In genomic region chr6:26214826-26215199, GRCh38 we compare ENCODE assay signal across 1 cellular context.
TF ChIP-seq lines count a peak whose summit lies in the region.

No MANE protein-coding gene starts in this region.

TF ChIP-seq in HepG2, 621 proteins besides CTCF, POLR2A, EP300 and RAD21 (continued from another document):
- TF ChIP-seq, protein P1, sequence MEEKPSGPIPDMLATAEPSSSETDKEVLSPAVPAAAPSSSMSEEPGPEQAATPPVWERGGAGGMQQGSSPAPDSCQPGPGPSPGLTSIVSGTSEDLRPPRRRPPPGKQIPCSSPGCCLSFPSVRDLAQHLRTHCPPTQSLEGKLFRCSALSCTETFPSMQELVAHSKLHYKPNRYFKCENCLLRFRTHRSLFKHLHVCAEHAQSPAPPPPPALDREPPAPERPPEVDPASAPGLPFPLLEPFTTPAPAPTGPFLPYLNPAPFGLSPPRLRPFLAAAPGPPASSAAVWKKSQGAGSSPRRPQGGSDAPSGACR (CRISPR knock-in tag; IDR thresholded peaks at IDR 0.05), result no peak
